ENCODE assay signal across 10 cellular contexts in genomic region chr7:100190059-100190711, GRCh38. TPM values are rescaled to one million over a fixed set of nuclear protein-coding genes. Genes with fewer than 3 reads are reported as not detected.
DNase-seq lines count a peak whose midpoint lies in the region; ATAC-seq, FAIRE-seq and TF ChIP-seq lines count a peak whose summit lies in the region.
"Had no signal": no experiment of that assay in that cellular context is flagged by ENCODE, and none has a peak within 500 bp of the region (broad histone marks: within the 10 kb centered on the region; RNA-seq: fewer than 3 reads in every experiment).

No MANE protein-coding gene starts in this region.

- H3K9me3 ChIP-seq in heart right ventricle = no peaks in the 10 kb centered on the region
- H3K9me3 ChIP-seq in psoas muscle = no peaks in the 10 kb centered on the region
- H3K9me3 ChIP-seq in ascending aorta = no peaks in the 10 kb centered on the region

- H3K27me3 ChIP-seq in heart right ventricle = peaks cover 0 to 6% (median 0%) of the 10 kb centered on the region in 7 donors
- peaks cover 0 to 3% (median 0%) of the 10 kb centered on the region in 3 donors for H3K27me3 ChIP-seq in psoas muscle (ENCODE audit: insufficient read depth in 3 of 3, low read length in 2 of 3)
- H3K27me3 ChIP-seq in ascending aorta = no peaks in the 10 kb centered on the region

- H3K36me3 ChIP-seq in heart right ventricle (no peaks in the 10 kb centered on the region), psoas muscle (ENCODE audit: insufficient read depth in 1 of 2, low read depth in 1 of 2) (no peaks in the 10 kb centered on the region), ascending aorta (no peaks in the 10 kb centered on the region)

- no peak for TF ChIP-seq POLR2A in H54 (IDR thresholded peaks at IDR 0.05; ENCODE audit: low read depth, low read length)

- WGBS in heart right ventricle, 2 donors = 70 to 71% methylated on average over 4 of the region's 4 CpGs
- 64 to 77% (median 65%) methylated on average over 4 of the region's 4 CpGs for WGBS in psoas muscle, 3 donors

- no peak overlapping the region for H3K4me3 ChIP-seq in heart right ventricle
- no peak overlapping the region for H3K4me3 ChIP-seq in choroid plexus epithelial cell (ENCODE audit: low read depth, low read length)
- H3K4me3 ChIP-seq in psoas muscle = no peak overlapping the region
- no peak overlapping the region for H3K4me3 ChIP-seq in ascending aorta

- intact Hi-C loops in heart right ventricle (cut with DNase I) (no loop called here), left ventricle myocardium superior (cut with micrococcal nuclease) (no loop called here), psoas muscle (cut with DNase I) (no loop called here), ascending aorta (cut with DNase I) (no loop called here)

- H3K27ac ChIP-seq in heart right ventricle = no peak overlapping the region
- H3K27ac ChIP-seq in psoas muscle = no peak overlapping the region
- no peak overlapping the region for H3K27ac ChIP-seq in ascending aorta
- H3K27ac ChIP-seq: epithelial cell of prostate had no signal

- no peak for DNase-seq in heart right ventricle
- DNase-seq in left ventricle myocardium superior = no peak
- DNase-seq in NCI-H460 (ENCODE audit: extremely low read depth, low read depth) = peak; percentile 64
- DNase-seq in choroid plexus epithelial cell (ENCODE audit: low read depth) = peak; percentile 78
- no peak for DNase-seq in psoas muscle
- no peak for DNase-seq in ascending aorta (ENCODE audit: low spot score in 2 of 2)
- DNase-seq in H54 (ENCODE audit: insufficient read length, low spot score) = no peak
- DNase-seq in T1000 (lab: John Stamatoyannopoulos, UW) = no peak

- TF ChIP-seq CTCF in heart right ventricle (IDR thresholded peaks at IDR 0.05) = peak in 7 of 9 donors; percentile 16 to 49 (median 42)
- TF ChIP-seq CTCF in choroid plexus epithelial cell (conservative IDR thresholded peaks at IDR 0.05; ENCODE audit: low read depth, low read length) = peak; percentile 50
- TF ChIP-seq CTCF in psoas muscle (IDR thresholded peaks at IDR 0.05) = peak; percentile 39
- TF ChIP-seq CTCF in ascending aorta (IDR thresholded peaks at IDR 0.05) = peak in 1 of 3 experiments; percentile 22

- FAIRE-seq in H54 (lab: Jason Lieb, UNC) = no peak

- ATAC-seq in heart right ventricle = peak in 1 of 8 donors; percentile 20
- ATAC-seq in left ventricle myocardium superior = no peak
- ATAC-seq in psoas muscle = peak in 3 of 4 donors; percentile 49 to 67 (median 56)

- H3K4me1 ChIP-seq in heart right ventricle (peaks cover 0 to 24% (median 0%) of the 10 kb centered on the region in 9 donors), psoas muscle (no peaks in the 10 kb centered on the region), ascending aorta (no peaks in the 10 kb centered on the region)

RNA-seq across cellular contexts. Expression of gene STAG3, which starts 12.5 kb away (rescaled TPM):
- 1 to 10 TPM in 3 of 10 donors, under 1 TPM in 6, not detected in 1; 0.32 to 1.5 (median 0.47) TPM for total RNA-seq in heart right ventricle
- under 1 TPM; 0.13 to 0.66 TPM for polyA plus RNA-seq in heart right ventricle
- total RNA-seq in left ventricle myocardium superior = 0.74 TPM
- 0.05 TPM in 1 of 2 replicates, not detected in the other for total RNA-seq in NCI-H460 (2014; rRNA removed; shearing (Covaris generic))
- polyA plus RNA-seq in NCI-H460 (2014; cell fraction: nucleus; rRNA removed) = 0.92 TPM in 1 of 2 replicates, not detected in the other
- under 1 TPM; 0.25 to 0.82 (median 0.47) TPM for total RNA-seq in psoas muscle
- polyA plus RNA-seq in psoas muscle = under 1 TPM; 0.18 to 0.86 (median 0.51) TPM
- total RNA-seq in ascending aorta = not detected

RNA-seq across cellular contexts. Expression of gene GPC2, which starts 13.0 kb away (rescaled TPM):
- 1 to 10 TPM in 1 of 10 donors, under 1 TPM in 7, not detected in 2; 0.11 to 1.1 (median 0.50) TPM for total RNA-seq in heart right ventricle
- polyA plus RNA-seq in heart right ventricle = under 1 TPM; 0.51 TPM
- 0.35 TPM for total RNA-seq in left ventricle myocardium superior
- 2.9 and 3.7 TPM in 2 replicates for total RNA-seq in NCI-H460 (2014; rRNA removed; shearing (Covaris generic))
- 9.9 and 20.3 TPM in 2 replicates for polyA plus RNA-seq in NCI-H460 (2014; cell fraction: nucleus; rRNA removed)
- under 1 TPM; 0.16 to 0.77 (median 0.36) TPM for total RNA-seq in psoas muscle
- under 1 TPM; 0.30 to 0.38 (median 0.33) TPM for polyA plus RNA-seq in psoas muscle
- not detected for total RNA-seq in ascending aorta

RNA-seq across cellular contexts. Expression of gene GAL3ST4, which starts 21.8 kb away (rescaled TPM):
- total RNA-seq in heart right ventricle (1 to 10 TPM in 9 of 10 donors, under 1 TPM in 1; 1.00 to 3.1 (median 1.5) TPM), left ventricle myocardium superior (2.0 TPM), psoas muscle (1 to 10 TPM in 2 of 4 donors, under 1 TPM in 2; 0.23 to 3.8 (median 0.95) TPM), ascending aorta (3.5 TPM)
- polyA plus RNA-seq in heart right ventricle (1 to 10 TPM; 1.1 to 1.6 TPM), psoas muscle (under 1 TPM; 0.45 to 0.57 (median 0.52) TPM)
- total RNA-seq in NCI-H460 (2014; rRNA removed; shearing (Covaris generic)) = 0.12 and 0.55 TPM in 2 replicates
- 0.13 TPM in 1 of 2 replicates, not detected in the other for polyA plus RNA-seq in NCI-H460 (2014; cell fraction: nucleus; rRNA removed)

RNA-seq across cellular contexts. Expression of gene PVRIG, which starts 29.6 kb away (rescaled TPM):
- 1 to 10 TPM in 1 of 10 donors, not detected in 9; 2.1 TPM for total RNA-seq in heart right ventricle
- polyA plus RNA-seq in heart right ventricle = under 1 TPM; 0.22 to 0.59 TPM
- not detected for total RNA-seq in left ventricle myocardium superior
- total RNA-seq in NCI-H460 (2014; rRNA removed; shearing (Covaris generic)) = not detected in 2 replicates
- polyA plus RNA-seq in NCI-H460 (2014; cell fraction: nucleus; rRNA removed) = not detected in 2 replicates
- total RNA-seq in psoas muscle = under 1 TPM in 1 of 4 donors, not detected in 3; 0.61 TPM
- under 1 TPM; 0.05 to 0.14 (median 0.06) TPM for polyA plus RNA-seq in psoas muscle
- 27.8 TPM for total RNA-seq in ascending aorta
- total RNA-seq: temporal lobe had no signal

RNA-seq across cellular contexts. Expression of gene TRAPPC14, which starts 31.7 kb away (rescaled TPM):
- total RNA-seq in heart right ventricle (10 to 100 TPM in 1 of 10 donors, 1 to 10 TPM in 9; 3.9 to 10.8 (median 7.6) TPM), left ventricle myocardium superior (6.8 TPM), psoas muscle (10 to 100 TPM in 1 of 4 donors, 1 to 10 TPM in 3; 4.1 to 14.2 (median 7.4) TPM), ascending aorta (22.0 TPM)
- polyA plus RNA-seq in heart right ventricle (10 to 100 TPM in 1 of 2 donors, 1 to 10 TPM in 1; 7.8 to 17.5 TPM), psoas muscle (10 to 100 TPM in 1 of 3 donors, 1 to 10 TPM in 2; 5.2 to 13.1 (median 9.8) TPM)
- total RNA-seq in NCI-H460 (2014; rRNA removed; shearing (Covaris generic)) = 5.7 and 10.2 TPM in 2 replicates
- polyA plus RNA-seq in NCI-H460 (2014; cell fraction: nucleus; rRNA removed) = 48.6 and 48.9 TPM in 2 replicates

Comparison
In these comparisons a context has a peak if more than half of its experiments do, and no peak if none do; other contexts are left out.
1. DNase-seq: peak in NCI-H460 (single experiment) and choroid plexus epithelial cell (single experiment); none in heart right ventricle (0 of 2), left ventricle myocardium superior (single experiment), psoas muscle (0 of 2), ascending aorta (0 of 2), H54 (single experiment) and T1000 (single experiment).